Comparison of ENCODE assay signal across 8 cellular contexts in the genomic region with DNA sequence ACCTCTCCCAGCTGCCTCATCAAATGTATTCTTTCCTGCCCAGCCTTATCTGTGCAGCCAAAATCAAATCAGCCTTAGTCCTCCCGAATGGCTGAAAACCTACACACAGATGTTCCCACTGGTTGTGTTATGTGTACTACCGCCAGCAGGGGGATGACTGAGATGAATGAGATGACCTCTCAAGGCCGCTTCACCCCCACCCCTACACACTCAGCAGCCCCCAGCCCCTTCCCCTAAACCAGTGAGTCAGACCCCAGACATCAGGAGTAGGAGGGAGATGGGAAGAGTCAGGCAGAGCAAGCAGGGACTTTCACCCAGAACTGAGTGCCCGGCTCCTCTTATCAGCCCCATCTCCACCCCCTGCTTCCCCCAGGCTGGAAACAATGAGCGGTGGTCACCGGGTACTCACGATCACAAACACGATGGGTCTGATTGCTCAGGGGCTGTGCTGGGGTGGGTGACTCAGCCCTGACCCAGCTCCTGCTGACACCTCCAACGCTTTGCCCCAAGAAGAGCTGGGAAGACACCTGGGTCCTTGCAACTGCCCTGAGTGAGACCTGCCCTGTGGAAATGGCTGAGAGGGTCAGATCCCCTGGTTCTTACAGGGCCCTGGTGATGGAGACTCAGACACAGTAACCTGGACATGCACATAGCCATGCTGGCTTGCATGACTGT. TPM values are rescaled to one million over a fixed set of nuclear protein-coding genes. Genes with fewer than 3 reads are reported as not detected.
DNase-seq lines count a peak whose midpoint lies in the region; ATAC-seq and TF ChIP-seq lines count a peak whose summit lies in the region.

No MANE protein-coding gene starts in this region.

- H3K27ac Mint-ChIP-seq in CD4-positive, alpha-beta T cell: peak overlapping the region; percentile 96

- H3F3A ChIP-seq in Loucy (ENCODE audit: low read depth): no peaks in the 10 kb centered on the region

- H3K9ac ChIP-seq in Loucy (ENCODE audit: low read depth, low read length, poor library complexity, severe bottlenecking): peak overlapping the region; percentile 38

- peak; percentile 63 for TF ChIP-seq CTCF in CD4-positive, alpha-beta T cell (IDR thresholded peaks at IDR 0.05)
- TF ChIP-seq CTCF in Loucy (conservative IDR thresholded peaks at IDR 0.05; ENCODE audit: low read length): peak; percentile 56

- ATAC-seq in CD4-positive, alpha-beta T cell (ENCODE audit: poor library complexity): no peak
- no peak for ATAC-seq in GM18907 (IDR thresholded peaks at IDR 0.05; ENCODE audit: unreplicated experiment)

- no peaks in the 10 kb centered on the region for H4K20me1 ChIP-seq in Loucy (ENCODE audit: insufficient read depth, low read length, poor library complexity, severe bottlenecking)

- no peaks in the 10 kb centered on the region for H3K9me2 ChIP-seq in Loucy (replicated peaks; ENCODE audit: low read depth, low read length)

- no peak overlapping the region for H2AFZ ChIP-seq in Loucy (ENCODE audit: low read length)

- H3K4me1 Mint-ChIP-seq in CD4-positive, alpha-beta T cell (ENCODE audit: low read depth): peaks cover 77% of the 10 kb centered on the region

- peak overlapping the region; percentile 16 for H3K4me2 ChIP-seq in Loucy (ENCODE audit: low read depth, low read length, poor library complexity, severe bottlenecking)

- peak overlapping the region; percentile 46 for H3K4me3 Mint-ChIP-seq in CD4-positive, alpha-beta T cell

- no peaks in the 10 kb centered on the region for H3K27me3 ChIP-seq in CD4-positive, alpha-beta T cell (ENCODE audit: control insufficient read depth, insufficient read depth, low read length)
- H3K27me3 ChIP-seq in Loucy (ENCODE audit: insufficient read depth, low read length, poor library complexity, severe bottlenecking): no peaks in the 10 kb centered on the region

- H3K9me3 Mint-ChIP-seq in CD4-positive, alpha-beta T cell: no peaks in the 10 kb centered on the region

- H3K36me3 Mint-ChIP-seq in CD4-positive, alpha-beta T cell (ENCODE audit: low read depth): no peaks in the 10 kb centered on the region

- H3K27me3 Mint-ChIP-seq in CD4-positive, alpha-beta T cell: no peaks in the 10 kb centered on the region

- no peaks in the 10 kb centered on the region for H3K9me3 ChIP-seq in CD4-positive, alpha-beta T cell (ENCODE audit: control insufficient read depth, low read length)
- H3K9me3 ChIP-seq in Loucy (ENCODE audit: insufficient read depth, low read depth, low read length): no peaks in the 10 kb centered on the region

- H3K27ac ChIP-seq in CD4-positive, alpha-beta T cell (ENCODE audit: low read depth, low read length): peak overlapping the region; percentile 74

- intact Hi-C loops in CD4-positive, alpha-beta T cell (cut with DNase I, micrococcal nuclease): loop anchor here in 1 of 2 experiments (1.0 kb wide), 2 partner anchors 22 to 47 kb away; a partner anchor contains a TSS

- CTCF ChIA-PET in CD4-positive, alpha-beta T cell (lab: Charles Lee): interaction anchor here (0.5 to 3.5 kb wide), 12 partner anchors 9 to 1334 kb away, joined by 3 to 25 read pairs (median 4); a partner anchor contains a TSS

- H3K4me3 ChIP-seq in Loucy (ENCODE audit: low read length, poor library complexity, severe bottlenecking): no peak overlapping the region

- H3K79me2 ChIP-seq in Loucy (ENCODE audit: insufficient read depth, low read length): no peaks in the 10 kb centered on the region

- no peaks in the 10 kb centered on the region for H3K36me3 ChIP-seq in Loucy (ENCODE audit: insufficient read depth, low read length)

- DNase-seq in CD4-positive, alpha-beta T cell: peak in 7 of 10 experiments; percentile 26 to 46 (median 33)
- DNase-seq in activated T-cell treated with anti-CD3 and anti-CD28 coated beads for 24 hours (ENCODE audit: low read depth): peak; percentile 81
- peak; percentile 9 for DNase-seq in glomerular visceral epithelial cell (ENCODE audit: extremely low spot score)
- peak; percentile 53 for DNase-seq in stimulated activated CD8-positive, alpha-beta memory T cell treated with anti-CD3 and anti-CD28 coated beads, Interleukin-12 subunit alpha, Interleukin-12 subunit beta, amount 100 ng/mL, for 1 hour (ENCODE audit: low read depth)
- DNase-seq in nucleus accumbens (lab: John Stamatoyannopoulos, UW): no peak
- DNase-seq in COLO668 (lab: John Stamatoyannopoulos, UW; ENCODE audit: unreplicated experiment): no peak

- POLR2A ChIA-PET in CD4-positive, alpha-beta T cell (lab: Charles Lee): interaction anchor here (0.5 to 14.4 kb wide), 12 partner anchors 8 to 550 kb away, joined by 3 to 252 read pairs (median 14); a partner anchor contains a TSS

- H3K4me1 ChIP-seq in Loucy (ENCODE audit: insufficient read depth, low read length, poor library complexity, severe bottlenecking): peaks cover 39% of the 10 kb centered on the region

RNA-seq across cellular contexts. Expression of a gene that starts 6.6 kb away (rescaled TPM):
- under 1 TPM; 0.25 to 0.36 TPM for total RNA-seq in CD4-positive, alpha-beta T cell

RNA-seq across cellular contexts. Expression of a gene that starts 47.2 kb away (rescaled TPM):
- total RNA-seq in CD4-positive, alpha-beta T cell: 10 to 100 TPM; 86.2 to 91.4 TPM

Comparison
In these comparisons a context has a peak if more than half of its experiments do, and no peak if none do; other contexts are left out.
1. DNase-seq: peak in CD4-positive, alpha-beta T cell (7 of 10), activated T-cell treated with anti-CD3 and anti-CD28 coated beads for 24 hours (single experiment), glomerular visceral epithelial cell (single experiment) and stimulated activated CD8-positive, alpha-beta memory T cell treated with anti-CD3 and anti-CD28 coated beads, Interleukin-12 subunit alpha, Interleukin-12 subunit beta, amount 100 ng/mL, for 1 hour (single experiment); none in nucleus accumbens (0 of 56) and COLO668 (single experiment).